35 cellular contexts compared by ENCODE assay signal in genomic region chr14:94561656-94562010, GRCh38. TPM values are rescaled to one million over a fixed set of nuclear protein-coding genes. Genes with fewer than 3 reads are reported as not detected.
"Had no signal": no experiment of that assay in that cellular context is flagged by ENCODE, and none has a peak within 500 bp of the region (broad histone marks: within the 10 kb centered on the region; RNA-seq: fewer than 3 reads in every experiment).

No MANE protein-coding gene starts in this region.

- H3K9me3 ChIP-seq: heart left ventricle, tibial artery had no signal

- ATAC-seq: effector memory CD8-positive, alpha-beta T cell; foreskin keratinocyte; gastroesophageal sphincter; heart left ventricle; naive thymus-derived CD8-positive, alpha-beta T cell; sciatic nerve; stimulated activated naive CD8-positive, alpha-beta T cell treated with anti-CD3 and anti-CD28 coated beads, Interleukin-15, amount 100 ng/mL, for 72 hours had no signal

- H3K4me3 ChIP-seq: gastroesophageal sphincter, heart left ventricle, smooth muscle cell, tibial artery had no signal

- H3K36me3 ChIP-seq: gastroesophageal sphincter, heart left ventricle, tibial artery had no signal

- H3K27me3 ChIP-seq: foreskin keratinocyte, tibial artery had no signal

- DNase-seq: caudate nucleus; cerebellar nuclear complex; cortex of kidney; effector memory CD8-positive, alpha-beta T cell; foreskin keratinocyte; heart left ventricle; hippocampal formation; islet precursor cell; mammary epithelial cell; mesendoderm; naive thymus-derived CD8-positive, alpha-beta T cell; nephron progenitor cell; nucleus accumbens; retina; stimulated activated CD4-positive, alpha-beta T cell treated with anti-CD3 and anti-CD28 coated beads, Interleukin-12 subunit alpha, Interleukin-12 subunit beta, amount 100 ng/mL, for 4 hours; stimulated activated CD4-positive, alpha-beta T cell treated with anti-CD3 and anti-CD28 coated beads, Interleukin-1b, Interleukin-23, amount 100 ng/mL, for 48 hours; stimulated activated CD4-positive, alpha-beta T cell treated with anti-CD3 and anti-CD28 coated beads, Interleukin-4, amount 100 ng/mL, for 1 hour; stimulated activated CD8-positive, alpha-beta memory T cell treated with anti-CD3 and anti-CD28 coated beads, Interleukin-4, amount 100 ng/mL, for 48 hours; stimulated activated naive CD4-positive, alpha-beta T cell; stimulated activated naive CD8-positive, alpha-beta T cell treated with anti-CD3 and anti-CD28 coated beads, Interleukin-15, amount 100 ng/mL, for 72 hours had no signal

- H3K4me1 ChIP-seq: foreskin keratinocyte, gastroesophageal sphincter, heart left ventricle, tibial artery had no signal

- FAIRE-seq: endometrium, urothelium cell line had no signal

- H3K27ac ChIP-seq: foreskin keratinocyte, gastroesophageal sphincter, heart left ventricle, tibial artery had no signal

RNA-seq across cellular contexts. Expression of gene SERPINA4, which starts 0.4 kb away (rescaled TPM):
- total RNA-seq: dermis microvascular lymphatic vessel endothelial cell; fibroblast of lung; foreskin keratinocyte; gastroesophageal sphincter; heart left ventricle; lower leg skin; mammary epithelial cell; myocyte; naive thymus-derived CD8-positive, alpha-beta T cell; osteocyte; pulmonary artery endothelial cell; sciatic nerve; smooth muscle cell; subcutaneous adipose tissue; temporal lobe had no signal
- polyA plus RNA-seq: esophagus; fibroblast of lung; foreskin keratinocyte; heart left ventricle; mammary epithelial cell; naive thymus-derived CD8-positive, alpha-beta T cell; smooth muscle cell had no signal

RNA-seq across cellular contexts. Expression of gene SERPINA5, which starts 19.6 kb away (rescaled TPM):
- total RNA-seq: fibroblast of lung; foreskin keratinocyte; myocyte; naive thymus-derived CD8-positive, alpha-beta T cell; temporal lobe had no signal
- polyA plus RNA-seq: fibroblast of lung; foreskin keratinocyte; naive thymus-derived CD8-positive, alpha-beta T cell had no signal

RNA-seq across cellular contexts. Expression of gene SERPINA3, which starts 50.6 kb away (rescaled TPM):
- total RNA-seq: foreskin keratinocyte; naive thymus-derived CD8-positive, alpha-beta T cell had no signal
- polyA plus RNA-seq: naive thymus-derived CD8-positive, alpha-beta T cell had no signal

RNA-seq across cellular contexts. Expression of gene SERPINA12, which starts 52.4 kb away (rescaled TPM):
- total RNA-seq: dermis microvascular lymphatic vessel endothelial cell; fibroblast of lung; foreskin keratinocyte; gastroesophageal sphincter; heart left ventricle; mammary epithelial cell; myocyte; naive thymus-derived CD8-positive, alpha-beta T cell; osteocyte; pulmonary artery endothelial cell; sciatic nerve; smooth muscle cell; subcutaneous adipose tissue; temporal lobe had no signal
- polyA plus RNA-seq: esophagus; fibroblast of lung; foreskin keratinocyte; heart left ventricle; mammary epithelial cell; naive thymus-derived CD8-positive, alpha-beta T cell; smooth muscle cell had no signal
